ENCODE assay signal across 2 cellular contexts in the genomic region with DNA sequence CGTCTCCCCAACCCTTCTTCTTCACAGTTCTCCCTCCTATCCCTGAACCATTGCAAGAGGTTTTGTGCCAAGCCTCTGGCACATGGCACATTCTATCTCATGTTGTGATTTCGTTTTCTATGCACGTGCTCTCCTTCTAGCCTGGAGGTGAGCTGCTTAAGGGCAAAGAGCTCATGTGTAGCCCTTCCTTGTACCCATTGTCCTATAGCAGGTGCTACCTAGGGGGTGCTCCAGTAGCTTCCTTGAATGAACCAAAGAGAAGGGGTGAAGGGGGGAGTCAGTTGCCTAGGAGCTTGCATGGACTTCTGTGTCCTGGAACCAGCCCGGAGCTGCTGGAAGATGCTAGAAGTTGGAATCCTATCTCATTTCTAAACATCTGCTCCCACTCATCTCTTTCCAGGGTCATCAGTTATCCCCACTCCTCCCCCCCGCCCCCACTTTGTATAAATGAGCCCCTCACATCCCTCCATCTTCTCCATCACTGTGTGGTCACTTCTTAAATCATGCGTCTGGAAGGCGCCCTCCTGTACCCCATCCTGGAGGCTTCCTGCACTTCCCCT.
TF ChIP-seq lines count a peak whose summit lies in the region.

No MANE protein-coding gene starts in this region.

TF ChIP-seq in GM23338, 12 proteins besides CTCF, POLR2A, EP300 and RAD21 (continued from another document):
- TF ChIP-seq EZH2phosphoT487 (IDR thresholded peaks at IDR 0.05; ENCODE audit: unreplicated experiment): no peak
- TF ChIP-seq, protein P1, sequence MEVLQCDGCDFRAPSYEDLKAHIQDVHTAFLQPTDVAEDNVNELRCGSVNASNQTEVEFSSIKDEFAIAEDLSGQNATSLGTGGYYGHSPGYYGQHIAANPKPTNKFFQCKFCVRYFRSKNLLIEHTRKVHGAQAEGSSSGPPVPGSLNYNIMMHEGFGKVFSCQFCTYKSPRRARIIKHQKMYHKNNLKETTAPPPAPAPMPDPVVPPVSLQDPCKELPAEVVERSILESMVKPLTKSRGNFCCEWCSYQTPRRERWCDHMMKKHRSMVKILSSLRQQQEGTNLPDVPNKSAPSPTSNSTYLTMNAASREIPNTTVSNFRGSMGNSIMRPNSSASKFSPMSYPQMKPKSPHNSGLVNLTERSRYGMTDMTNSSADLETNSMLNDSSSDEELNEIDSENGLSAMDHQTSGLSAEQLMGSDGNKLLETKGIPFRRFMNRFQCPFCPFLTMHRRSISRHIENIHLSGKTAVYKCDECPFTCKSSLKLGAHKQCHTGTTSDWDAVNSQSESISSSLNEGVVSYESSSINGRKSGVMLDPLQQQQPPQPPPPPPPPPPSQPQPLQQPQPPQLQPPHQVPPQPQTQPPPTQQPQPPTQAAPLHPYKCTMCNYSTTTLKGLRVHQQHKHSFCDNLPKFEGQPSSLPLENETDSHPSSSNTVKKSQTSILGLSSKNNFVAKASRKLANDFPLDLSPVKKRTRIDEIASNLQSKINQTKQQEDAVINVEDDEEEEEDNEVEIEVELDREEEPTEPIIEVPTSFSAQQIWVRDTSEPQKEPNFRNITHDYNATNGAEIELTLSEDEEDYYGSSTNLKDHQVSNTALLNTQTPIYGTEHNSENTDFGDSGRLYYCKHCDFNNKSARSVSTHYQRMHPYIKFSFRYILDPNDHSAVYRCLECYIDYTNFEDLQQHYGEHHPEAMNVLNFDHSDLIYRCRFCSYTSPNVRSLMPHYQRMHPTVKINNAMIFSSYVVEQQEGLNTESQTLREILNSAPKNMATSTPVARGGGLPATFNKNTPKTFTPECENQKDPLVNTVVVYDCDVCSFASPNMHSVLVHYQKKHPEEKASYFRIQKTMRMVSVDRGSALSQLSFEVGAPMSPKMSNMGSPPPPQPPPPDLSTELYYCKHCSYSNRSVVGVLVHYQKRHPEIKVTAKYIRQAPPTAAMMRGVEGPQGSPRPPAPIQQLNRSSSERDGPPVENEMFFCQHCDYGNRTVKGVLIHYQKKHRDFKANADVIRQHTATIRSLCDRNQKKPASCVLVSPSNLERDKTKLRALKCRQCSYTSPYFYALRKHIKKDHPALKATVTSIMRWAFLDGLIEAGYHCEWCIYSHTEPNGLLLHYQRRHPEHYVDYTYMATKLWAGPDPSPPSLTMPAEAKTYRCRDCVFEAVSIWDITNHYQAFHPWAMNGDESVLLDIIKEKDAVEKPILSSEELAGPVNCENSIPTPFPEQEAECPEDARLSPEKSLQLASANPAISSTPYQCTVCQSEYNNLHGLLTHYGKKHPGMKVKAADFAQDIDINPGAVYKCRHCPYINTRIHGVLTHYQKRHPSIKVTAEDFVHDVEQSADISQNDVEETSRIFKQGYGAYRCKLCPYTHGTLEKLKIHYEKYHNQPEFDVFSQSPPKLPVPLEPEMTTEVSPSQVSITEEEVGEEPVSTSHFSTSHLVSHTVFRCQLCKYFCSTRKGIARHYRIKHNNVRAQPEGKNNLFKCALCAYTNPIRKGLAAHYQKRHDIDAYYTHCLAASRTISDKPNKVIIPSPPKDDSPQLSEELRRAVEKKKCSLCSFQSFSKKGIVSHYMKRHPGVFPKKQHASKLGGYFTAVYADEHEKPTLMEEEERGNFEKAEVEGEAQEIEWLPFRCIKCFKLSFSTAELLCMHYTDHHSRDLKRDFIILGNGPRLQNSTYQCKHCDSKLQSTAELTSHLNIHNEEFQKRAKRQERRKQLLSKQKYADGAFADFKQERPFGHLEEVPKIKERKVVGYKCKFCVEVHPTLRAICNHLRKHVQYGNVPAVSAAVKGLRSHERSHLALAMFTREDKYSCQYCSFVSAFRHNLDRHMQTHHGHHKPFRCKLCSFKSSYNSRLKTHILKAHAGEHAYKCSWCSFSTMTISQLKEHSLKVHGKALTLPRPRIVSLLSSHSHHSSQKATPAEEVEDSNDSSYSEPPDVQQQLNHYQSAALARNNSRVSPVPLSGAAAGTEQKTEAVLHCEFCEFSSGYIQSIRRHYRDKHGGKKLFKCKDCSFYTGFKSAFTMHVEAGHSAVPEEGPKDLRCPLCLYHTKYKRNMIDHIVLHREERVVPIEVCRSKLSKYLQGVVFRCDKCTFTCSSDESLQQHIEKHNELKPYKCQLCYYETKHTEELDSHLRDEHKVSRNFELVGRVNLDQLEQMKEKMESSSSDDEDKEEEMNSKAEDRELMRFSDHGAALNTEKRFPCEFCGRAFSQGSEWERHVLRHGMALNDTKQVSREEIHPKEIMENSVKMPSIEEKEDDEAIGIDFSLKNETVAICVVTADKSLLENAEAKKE (CRISPR knock-in tag; IDR thresholded peaks at IDR 0.05): no peak
- TF ChIP-seq, protein P2, sequence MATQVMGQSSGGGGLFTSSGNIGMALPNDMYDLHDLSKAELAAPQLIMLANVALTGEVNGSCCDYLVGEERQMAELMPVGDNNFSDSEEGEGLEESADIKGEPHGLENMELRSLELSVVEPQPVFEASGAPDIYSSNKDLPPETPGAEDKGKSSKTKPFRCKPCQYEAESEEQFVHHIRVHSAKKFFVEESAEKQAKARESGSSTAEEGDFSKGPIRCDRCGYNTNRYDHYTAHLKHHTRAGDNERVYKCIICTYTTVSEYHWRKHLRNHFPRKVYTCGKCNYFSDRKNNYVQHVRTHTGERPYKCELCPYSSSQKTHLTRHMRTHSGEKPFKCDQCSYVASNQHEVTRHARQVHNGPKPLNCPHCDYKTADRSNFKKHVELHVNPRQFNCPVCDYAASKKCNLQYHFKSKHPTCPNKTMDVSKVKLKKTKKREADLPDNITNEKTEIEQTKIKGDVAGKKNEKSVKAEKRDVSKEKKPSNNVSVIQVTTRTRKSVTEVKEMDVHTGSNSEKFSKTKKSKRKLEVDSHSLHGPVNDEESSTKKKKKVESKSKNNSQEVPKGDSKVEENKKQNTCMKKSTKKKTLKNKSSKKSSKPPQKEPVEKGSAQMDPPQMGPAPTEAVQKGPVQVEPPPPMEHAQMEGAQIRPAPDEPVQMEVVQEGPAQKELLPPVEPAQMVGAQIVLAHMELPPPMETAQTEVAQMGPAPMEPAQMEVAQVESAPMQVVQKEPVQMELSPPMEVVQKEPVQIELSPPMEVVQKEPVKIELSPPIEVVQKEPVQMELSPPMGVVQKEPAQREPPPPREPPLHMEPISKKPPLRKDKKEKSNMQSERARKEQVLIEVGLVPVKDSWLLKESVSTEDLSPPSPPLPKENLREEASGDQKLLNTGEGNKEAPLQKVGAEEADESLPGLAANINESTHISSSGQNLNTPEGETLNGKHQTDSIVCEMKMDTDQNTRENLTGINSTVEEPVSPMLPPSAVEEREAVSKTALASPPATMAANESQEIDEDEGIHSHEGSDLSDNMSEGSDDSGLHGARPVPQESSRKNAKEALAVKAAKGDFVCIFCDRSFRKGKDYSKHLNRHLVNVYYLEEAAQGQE (IDR thresholded peaks at IDR 0.05; ENCODE audit: unreplicated experiment): no peak

TF ChIP-seq in SK-N-SH, 30 proteins besides CTCF, POLR2A, EP300 and RAD21 (continued from another document):
- TF ChIP-seq, protein P3, sequence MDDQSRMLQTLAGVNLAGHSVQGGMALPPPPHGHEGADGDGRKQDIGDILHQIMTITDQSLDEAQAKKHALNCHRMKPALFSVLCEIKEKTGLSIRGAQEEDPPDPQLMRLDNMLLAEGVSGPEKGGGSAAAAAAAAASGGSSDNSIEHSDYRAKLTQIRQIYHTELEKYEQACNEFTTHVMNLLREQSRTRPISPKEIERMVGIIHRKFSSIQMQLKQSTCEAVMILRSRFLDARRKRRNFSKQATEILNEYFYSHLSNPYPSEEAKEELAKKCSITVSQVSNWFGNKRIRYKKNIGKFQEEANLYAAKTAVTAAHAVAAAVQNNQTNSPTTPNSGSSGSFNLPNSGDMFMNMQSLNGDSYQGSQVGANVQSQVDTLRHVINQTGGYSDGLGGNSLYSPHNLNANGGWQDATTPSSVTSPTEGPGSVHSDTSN (IDR thresholded peaks at IDR 0.05): no peak
